In genomic region chr1:202291961-202292712, GRCh38 we compare ENCODE assay signal across 1 cellular context.
TF ChIP-seq lines count a peak whose summit lies in the region.

No MANE protein-coding gene starts in this region.

TF ChIP-seq in GM23338, 12 proteins besides CTCF, POLR2A, EP300 and RAD21 (continued from another document):
- no peak for TF ChIP-seq POLR2AphosphoS5 (IDR thresholded peaks at IDR 0.05; ENCODE audit: low read depth)
- no peak for TF ChIP-seq CREB1 (CRISPR knock-in tag; IDR thresholded peaks at IDR 0.05; ENCODE audit: low read depth)
- TF ChIP-seq ZNF331 (CRISPR knock-in tag; IDR thresholded peaks at IDR 0.05; ENCODE audit: low read depth): no peak
